1 cellular context compared by ENCODE assay signal in genomic region chr16:75710344-75710743, GRCh38.
TF ChIP-seq lines count a peak whose summit lies in the region.

No MANE protein-coding gene starts in this region.

TF ChIP-seq in GM23338, 12 proteins besides CTCF, POLR2A, EP300 and RAD21 (continued from another document):
- no peak for TF ChIP-seq ZNF462 (CRISPR knock-in tag; IDR thresholded peaks at IDR 0.05)
- no peak for TF ChIP-seq POLR2AphosphoS5 (IDR thresholded peaks at IDR 0.05; ENCODE audit: low read depth)
- no peak for TF ChIP-seq JUNB (IDR thresholded peaks at IDR 0.05; ENCODE audit: unreplicated experiment)
- no peak for TF ChIP-seq EZH2phosphoT487 (IDR thresholded peaks at IDR 0.05; ENCODE audit: unreplicated experiment)
- TF ChIP-seq STAT1 (IDR thresholded peaks at IDR 0.05; ENCODE audit: unreplicated experiment): no peak
